ENCODE assay signal across 1 cellular context in genomic region chr1:14929547-14930223, GRCh38.
A peak's percentile ranks its signal among the peaks of the same experiment; 100 is the strongest.
TF ChIP-seq lines count a peak whose summit lies in the region.

No MANE protein-coding gene starts in this region.

TF ChIP-seq in K562, 482 proteins besides CTCF, POLR2A, EP300 and RAD21 (continued from another document and continues in another):
- TF ChIP-seq PHTF2 (CRISPR knock-in tag; IDR thresholded peaks at IDR 0.05) = no peak
- TF ChIP-seq, protein P1, sequence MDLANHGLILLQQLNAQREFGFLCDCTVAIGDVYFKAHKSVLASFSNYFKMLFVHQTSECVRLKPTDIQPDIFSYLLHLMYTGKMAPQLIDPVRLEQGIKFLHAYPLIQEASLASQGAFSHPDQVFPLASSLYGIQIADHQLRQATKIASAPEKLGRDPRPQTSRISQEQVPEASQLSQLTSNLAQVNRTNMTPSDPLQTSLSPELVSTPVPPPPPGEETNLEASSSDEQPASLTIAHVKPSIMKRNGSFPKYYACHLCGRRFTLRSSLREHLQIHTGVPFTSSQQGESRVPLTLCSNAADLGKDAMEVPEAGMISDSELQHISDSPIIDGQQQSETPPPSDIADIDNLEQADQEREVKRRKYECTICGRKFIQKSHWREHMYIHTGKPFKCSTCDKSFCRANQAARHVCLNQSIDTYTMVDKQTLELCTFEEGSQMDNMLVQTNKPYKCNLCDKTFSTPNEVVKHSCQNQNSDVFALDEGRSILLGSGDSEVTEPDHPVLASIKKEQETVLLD (IDR thresholded peaks at IDR 0.05) = no peak
- no peak for TF ChIP-seq ASH1L (IDR thresholded peaks at IDR 0.05; ENCODE audit: borderline replicate concordance, low read depth, partially characterized antibody)
- TF ChIP-seq ZNF280A (IDR thresholded peaks at IDR 0.05; ENCODE audit: low read depth, partially characterized antibody) = no peak
- no peak for TF ChIP-seq NELFE (IDR thresholded peaks at IDR 0.05; ENCODE audit: insufficient read depth, insufficient read length)
- no peak for TF ChIP-seq SMARCA5 (IDR thresholded peaks at IDR 0.05)
- TF ChIP-seq NRF1 (conservative IDR thresholded peaks at IDR 0.05 in 1 of 2, IDR thresholded peaks at IDR 0.05 in 1 of 2) = peak; percentile 33 to 41; a peak in 1 of 4 replicates
- TF ChIP-seq NR4A1 (CRISPR knock-in tag; IDR thresholded peaks at IDR 0.05) = no peak
- no peak for TF ChIP-seq NR4A1 (tag; IDR thresholded peaks at IDR 0.05)
- TF ChIP-seq GATA2 (CRISPR knock-in tag; IDR thresholded peaks at IDR 0.05) = no peak
- TF ChIP-seq, protein P2, sequence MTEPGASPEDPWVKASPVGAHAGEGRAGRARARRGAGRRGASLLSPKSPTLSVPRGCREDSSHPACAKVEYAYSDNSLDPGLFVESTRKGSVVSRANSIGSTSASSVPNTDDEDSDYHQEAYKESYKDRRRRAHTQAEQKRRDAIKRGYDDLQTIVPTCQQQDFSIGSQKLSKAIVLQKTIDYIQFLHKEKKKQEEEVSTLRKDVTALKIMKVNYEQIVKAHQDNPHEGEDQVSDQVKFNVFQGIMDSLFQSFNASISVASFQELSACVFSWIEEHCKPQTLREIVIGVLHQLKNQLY (CRISPR knock-in tag; conservative IDR thresholded peaks at IDR 0.05) = no peak
- TF ChIP-seq SIN3B (IDR thresholded peaks at IDR 0.05; ENCODE audit: low read depth) = no peak
- peak; percentile 60 for TF ChIP-seq TCF3 (CRISPR knock-in tag; IDR thresholded peaks at IDR 0.05)
- TF ChIP-seq RCOR1 (IDR thresholded peaks at IDR 0.05; ENCODE audit: borderline replicate concordance in 1 of 2, low read depth in 2 of 2, low read length in 2 of 2) = peak in 1 of 2 experiments; percentile 92; a peak in 2 of 4 replicates
- no peak for TF ChIP-seq MTF1 (CRISPR knock-in tag; IDR thresholded peaks at IDR 0.05; ENCODE audit: borderline replicate concordance)
- TF ChIP-seq ZFPM2 (CRISPR knock-in tag; IDR thresholded peaks at IDR 0.05) = no peak
- no peak for TF ChIP-seq ZNF133 (CRISPR knock-in tag; IDR thresholded peaks at IDR 0.05)
- no peak for TF ChIP-seq RAD51 (IDR thresholded peaks at IDR 0.05; ENCODE audit: borderline replicate concordance, low read depth)
- TF ChIP-seq CHD4 (IDR thresholded peaks at IDR 0.05; ENCODE audit: insufficient read depth, insufficient replicate concordance, low read depth, low read length, poor library complexity, severe bottlenecking) = no peak
- TF ChIP-seq, protein P3, sequence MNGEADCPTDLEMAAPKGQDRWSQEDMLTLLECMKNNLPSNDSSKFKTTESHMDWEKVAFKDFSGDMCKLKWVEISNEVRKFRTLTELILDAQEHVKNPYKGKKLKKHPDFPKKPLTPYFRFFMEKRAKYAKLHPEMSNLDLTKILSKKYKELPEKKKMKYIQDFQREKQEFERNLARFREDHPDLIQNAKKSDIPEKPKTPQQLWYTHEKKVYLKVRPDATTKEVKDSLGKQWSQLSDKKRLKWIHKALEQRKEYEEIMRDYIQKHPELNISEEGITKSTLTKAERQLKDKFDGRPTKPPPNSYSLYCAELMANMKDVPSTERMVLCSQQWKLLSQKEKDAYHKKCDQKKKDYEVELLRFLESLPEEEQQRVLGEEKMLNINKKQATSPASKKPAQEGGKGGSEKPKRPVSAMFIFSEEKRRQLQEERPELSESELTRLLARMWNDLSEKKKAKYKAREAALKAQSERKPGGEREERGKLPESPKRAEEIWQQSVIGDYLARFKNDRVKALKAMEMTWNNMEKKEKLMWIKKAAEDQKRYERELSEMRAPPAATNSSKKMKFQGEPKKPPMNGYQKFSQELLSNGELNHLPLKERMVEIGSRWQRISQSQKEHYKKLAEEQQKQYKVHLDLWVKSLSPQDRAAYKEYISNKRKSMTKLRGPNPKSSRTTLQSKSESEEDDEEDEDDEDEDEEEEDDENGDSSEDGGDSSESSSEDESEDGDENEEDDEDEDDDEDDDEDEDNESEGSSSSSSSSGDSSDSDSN (IDR thresholded peaks at IDR 0.05; ENCODE audit: borderline replicate concordance in 1 of 2, low read depth in 2 of 2, low read length in 2 of 2) = 0 out of 4 replicates have a peak, but pooled peaks of 1 of the 2 experiments have one; percentile 64
- TF ChIP-seq, protein P4, sequence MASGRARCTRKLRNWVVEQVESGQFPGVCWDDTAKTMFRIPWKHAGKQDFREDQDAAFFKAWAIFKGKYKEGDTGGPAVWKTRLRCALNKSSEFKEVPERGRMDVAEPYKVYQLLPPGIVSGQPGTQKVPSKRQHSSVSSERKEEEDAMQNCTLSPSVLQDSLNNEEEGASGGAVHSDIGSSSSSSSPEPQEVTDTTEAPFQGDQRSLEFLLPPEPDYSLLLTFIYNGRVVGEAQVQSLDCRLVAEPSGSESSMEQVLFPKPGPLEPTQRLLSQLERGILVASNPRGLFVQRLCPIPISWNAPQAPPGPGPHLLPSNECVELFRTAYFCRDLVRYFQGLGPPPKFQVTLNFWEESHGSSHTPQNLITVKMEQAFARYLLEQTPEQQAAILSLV (tag; IDR thresholded peaks at IDR 0.05) = no peak
- TF ChIP-seq FOXJ3 (CRISPR knock-in tag; IDR thresholded peaks at IDR 0.05) = 0 out of 2 replicates have a peak, but pooled peaks have one; percentile 40
- no peak for TF ChIP-seq ZBTB7A (IDR thresholded peaks at IDR 0.05; ENCODE audit: borderline replicate concordance, control insufficient read depth, low read depth, low read length)
- TF ChIP-seq FOS (IDR thresholded peaks at IDR 0.05; ENCODE audit: extremely low read depth, insufficient read length) = peak; percentile 42
- TF ChIP-seq ZNF444 (CRISPR knock-in tag; IDR thresholded peaks at IDR 0.05) = no peak
- no peak for TF ChIP-seq ZNF551 (CRISPR knock-in tag; IDR thresholded peaks at IDR 0.05)
- TF ChIP-seq HCFC1 (IDR thresholded peaks at IDR 0.05; ENCODE audit: low read depth, low read length) = no peak
- TF ChIP-seq ATF6 (CRISPR knock-in tag; IDR thresholded peaks at IDR 0.05) = no peak
- no peak for TF ChIP-seq POLR3G (IDR thresholded peaks at IDR 0.05; ENCODE audit: extremely low read depth, insufficient read length, insufficient replicate concordance)
- TF ChIP-seq ZNF174 (CRISPR knock-in tag; IDR thresholded peaks at IDR 0.05) = no peak
- no peak for TF ChIP-seq ZNF445 (CRISPR knock-in tag; IDR thresholded peaks at IDR 0.05; ENCODE audit: low read depth)
- no peak for TF ChIP-seq ZSCAN32 (CRISPR knock-in tag; IDR thresholded peaks at IDR 0.05)
- TF ChIP-seq ZFX (CRISPR knock-in tag; IDR thresholded peaks at IDR 0.05) = peak; percentile 30
- TF ChIP-seq CC2D1A (IDR thresholded peaks at IDR 0.05) = no peak
- TF ChIP-seq, protein P5, sequence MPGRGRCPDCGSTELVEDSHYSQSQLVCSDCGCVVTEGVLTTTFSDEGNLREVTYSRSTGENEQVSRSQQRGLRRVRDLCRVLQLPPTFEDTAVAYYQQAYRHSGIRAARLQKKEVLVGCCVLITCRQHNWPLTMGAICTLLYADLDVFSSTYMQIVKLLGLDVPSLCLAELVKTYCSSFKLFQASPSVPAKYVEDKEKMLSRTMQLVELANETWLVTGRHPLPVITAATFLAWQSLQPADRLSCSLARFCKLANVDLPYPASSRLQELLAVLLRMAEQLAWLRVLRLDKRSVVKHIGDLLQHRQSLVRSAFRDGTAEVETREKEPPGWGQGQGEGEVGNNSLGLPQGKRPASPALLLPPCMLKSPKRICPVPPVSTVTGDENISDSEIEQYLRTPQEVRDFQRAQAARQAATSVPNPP (IDR thresholded peaks at IDR 0.05; ENCODE audit: borderline replicate concordance, insufficient read depth, insufficient read length) = no peak
- no peak for TF ChIP-seq HNRNPH1 (optimal IDR thresholded peaks at IDR 0.05; ENCODE audit: low read depth, low read length)
- TF ChIP-seq HNRNPLL (IDR thresholded peaks at IDR 0.05; ENCODE audit: low read depth, low read length, poor library complexity, severe bottlenecking) = no peak
- TF ChIP-seq TSHZ1 (CRISPR knock-in tag; IDR thresholded peaks at IDR 0.05) = no peak
- TF ChIP-seq ZFP30 (CRISPR knock-in tag; IDR thresholded peaks at IDR 0.05; ENCODE audit: borderline replicate concordance) = no peak
- TF ChIP-seq, protein P6, sequence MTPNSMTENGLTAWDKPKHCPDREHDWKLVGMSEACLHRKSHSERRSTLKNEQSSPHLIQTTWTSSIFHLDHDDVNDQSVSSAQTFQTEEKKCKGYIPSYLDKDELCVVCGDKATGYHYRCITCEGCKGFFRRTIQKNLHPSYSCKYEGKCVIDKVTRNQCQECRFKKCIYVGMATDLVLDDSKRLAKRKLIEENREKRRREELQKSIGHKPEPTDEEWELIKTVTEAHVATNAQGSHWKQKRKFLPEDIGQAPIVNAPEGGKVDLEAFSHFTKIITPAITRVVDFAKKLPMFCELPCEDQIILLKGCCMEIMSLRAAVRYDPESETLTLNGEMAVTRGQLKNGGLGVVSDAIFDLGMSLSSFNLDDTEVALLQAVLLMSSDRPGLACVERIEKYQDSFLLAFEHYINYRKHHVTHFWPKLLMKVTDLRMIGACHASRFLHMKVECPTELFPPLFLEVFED (CRISPR knock-in tag; conservative IDR thresholded peaks at IDR 0.05) = no peak
- TF ChIP-seq CBFA2T3 (IDR thresholded peaks at IDR 0.05) = peak; percentile 73
- TF ChIP-seq KAT2B (IDR thresholded peaks at IDR 0.05; ENCODE audit: low read depth, low read length) = no peak
- TF ChIP-seq ZNF609 (CRISPR knock-in tag; IDR thresholded peaks at IDR 0.05; ENCODE audit: borderline replicate concordance) = 0 out of 2 replicates have a peak, but pooled peaks have one; percentile 29
- no peak for TF ChIP-seq TCFL5 (CRISPR knock-in tag; conservative IDR thresholded peaks at IDR 0.05)
